In genomic region chr12:49058366-49059062, GRCh38 we compare ENCODE assay signal across 1 cellular context.
TF ChIP-seq lines count a peak whose summit lies in the region.

No MANE protein-coding gene starts in this region.

TF ChIP-seq in neural cell, 6 proteins besides CTCF, POLR2A, EP300 and RAD21 (continued from another document):
- TF ChIP-seq EZH2 (IDR thresholded peaks at IDR 0.05; ENCODE audit: borderline replicate concordance, insufficient read depth, low read length, poor library complexity, severe bottlenecking): no peak
- TF ChIP-seq MXI1 (conservative IDR thresholded peaks at IDR 0.05; ENCODE audit: poor library complexity, severe bottlenecking): no peak
